ENCODE assay signal across 1 cellular context in genomic region chr5:150412319-150413175, GRCh38.
TF ChIP-seq lines count a peak whose summit lies in the region.

TSS of gene CD74 (minus strand) at chr5:150412910. CDS start at chr5:150412749, 161 bp downstream.

TF ChIP-seq in HepG2, 621 proteins besides CTCF, POLR2A, EP300 and RAD21 (continued from another document and continues in another):
- TF ChIP-seq, protein P1, sequence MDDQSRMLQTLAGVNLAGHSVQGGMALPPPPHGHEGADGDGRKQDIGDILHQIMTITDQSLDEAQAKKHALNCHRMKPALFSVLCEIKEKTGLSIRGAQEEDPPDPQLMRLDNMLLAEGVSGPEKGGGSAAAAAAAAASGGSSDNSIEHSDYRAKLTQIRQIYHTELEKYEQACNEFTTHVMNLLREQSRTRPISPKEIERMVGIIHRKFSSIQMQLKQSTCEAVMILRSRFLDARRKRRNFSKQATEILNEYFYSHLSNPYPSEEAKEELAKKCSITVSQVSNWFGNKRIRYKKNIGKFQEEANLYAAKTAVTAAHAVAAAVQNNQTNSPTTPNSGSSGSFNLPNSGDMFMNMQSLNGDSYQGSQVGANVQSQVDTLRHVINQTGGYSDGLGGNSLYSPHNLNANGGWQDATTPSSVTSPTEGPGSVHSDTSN (CRISPR knock-in tag; IDR thresholded peaks at IDR 0.05; ENCODE audit: borderline replicate concordance), result no peak
- no peak for TF ChIP-seq NFIC (IDR thresholded peaks at IDR 0.05; ENCODE audit: low read length)
- TF ChIP-seq DMAP1 (CRISPR knock-in tag; IDR thresholded peaks at IDR 0.05), result no peak; the same call in 1 of the 2 replicates
- peak; percentile 32; the same call in 1 of the 2 replicates for TF ChIP-seq ZNF772 (CRISPR knock-in tag; IDR thresholded peaks at IDR 0.05)
- peak; percentile 14; the same call in 1 of the 2 replicates for TF ChIP-seq GATA4 (IDR thresholded peaks at IDR 0.05; ENCODE audit: borderline replicate concordance, low read depth)
- TF ChIP-seq KDM1A (CRISPR knock-in tag; IDR thresholded peaks at IDR 0.05), result no peak
- TF ChIP-seq ZSCAN5A (CRISPR knock-in tag; IDR thresholded peaks at IDR 0.05; ENCODE audit: borderline replicate concordance), result 0 out of 2 replicates have a peak, but pooled peaks have one; percentile 51
- TF ChIP-seq WIZ (CRISPR knock-in tag; IDR thresholded peaks at IDR 0.05), result no peak
- TF ChIP-seq, protein P2, sequence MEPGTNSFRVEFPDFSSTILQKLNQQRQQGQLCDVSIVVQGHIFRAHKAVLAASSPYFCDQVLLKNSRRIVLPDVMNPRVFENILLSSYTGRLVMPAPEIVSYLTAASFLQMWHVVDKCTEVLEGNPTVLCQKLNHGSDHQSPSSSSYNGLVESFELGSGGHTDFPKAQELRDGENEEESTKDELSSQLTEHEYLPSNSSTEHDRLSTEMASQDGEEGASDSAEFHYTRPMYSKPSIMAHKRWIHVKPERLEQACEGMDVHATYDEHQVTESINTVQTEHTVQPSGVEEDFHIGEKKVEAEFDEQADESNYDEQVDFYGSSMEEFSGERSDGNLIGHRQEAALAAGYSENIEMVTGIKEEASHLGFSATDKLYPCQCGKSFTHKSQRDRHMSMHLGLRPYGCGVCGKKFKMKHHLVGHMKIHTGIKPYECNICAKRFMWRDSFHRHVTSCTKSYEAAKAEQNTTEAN (CRISPR knock-in tag; conservative IDR thresholded peaks at IDR 0.05), result no peak
- TF ChIP-seq RFXAP (CRISPR knock-in tag; IDR thresholded peaks at IDR 0.05; ENCODE audit: borderline replicate concordance), result peak; percentile 100
- TF ChIP-seq MEF2D (CRISPR knock-in tag; IDR thresholded peaks at IDR 0.05), result 0 out of 2 replicates have a peak, but pooled peaks have one; percentile 24
- TF ChIP-seq PLSCR1 (CRISPR knock-in tag; IDR thresholded peaks at IDR 0.05; ENCODE audit: borderline replicate concordance), result no peak
- TF ChIP-seq CREB1 (IDR thresholded peaks at IDR 0.05), result peak; percentile 89
- TF ChIP-seq CREB1 (CRISPR knock-in tag; IDR thresholded peaks at IDR 0.05), result peak; percentile 98
- TF ChIP-seq ZNF678 (CRISPR knock-in tag; IDR thresholded peaks at IDR 0.05), result no peak
- TF ChIP-seq SOX13 (IDR thresholded peaks at IDR 0.05), result no peak
- TF ChIP-seq SOX13 (CRISPR knock-in tag; conservative IDR thresholded peaks at IDR 0.05 in 1 of 2, IDR thresholded peaks at IDR 0.05 in 1 of 2), result peak in 1 of 2 experiments; percentile 63; a peak in 2 of 4 replicates
- peak; percentile 12 for TF ChIP-seq TBL1XR1 (IDR thresholded peaks at IDR 0.05; ENCODE audit: borderline replicate concordance, low read length, partially characterized antibody)
- TF ChIP-seq SNAPC5 (CRISPR knock-in tag; IDR thresholded peaks at IDR 0.05; ENCODE audit: borderline replicate concordance), result no peak
- TF ChIP-seq ZNF784 (CRISPR knock-in tag; IDR thresholded peaks at IDR 0.05; ENCODE audit: borderline replicate concordance), result no peak
- no peak for TF ChIP-seq JUN (CRISPR knock-in tag; IDR thresholded peaks at IDR 0.05)
- TF ChIP-seq, protein P3, sequence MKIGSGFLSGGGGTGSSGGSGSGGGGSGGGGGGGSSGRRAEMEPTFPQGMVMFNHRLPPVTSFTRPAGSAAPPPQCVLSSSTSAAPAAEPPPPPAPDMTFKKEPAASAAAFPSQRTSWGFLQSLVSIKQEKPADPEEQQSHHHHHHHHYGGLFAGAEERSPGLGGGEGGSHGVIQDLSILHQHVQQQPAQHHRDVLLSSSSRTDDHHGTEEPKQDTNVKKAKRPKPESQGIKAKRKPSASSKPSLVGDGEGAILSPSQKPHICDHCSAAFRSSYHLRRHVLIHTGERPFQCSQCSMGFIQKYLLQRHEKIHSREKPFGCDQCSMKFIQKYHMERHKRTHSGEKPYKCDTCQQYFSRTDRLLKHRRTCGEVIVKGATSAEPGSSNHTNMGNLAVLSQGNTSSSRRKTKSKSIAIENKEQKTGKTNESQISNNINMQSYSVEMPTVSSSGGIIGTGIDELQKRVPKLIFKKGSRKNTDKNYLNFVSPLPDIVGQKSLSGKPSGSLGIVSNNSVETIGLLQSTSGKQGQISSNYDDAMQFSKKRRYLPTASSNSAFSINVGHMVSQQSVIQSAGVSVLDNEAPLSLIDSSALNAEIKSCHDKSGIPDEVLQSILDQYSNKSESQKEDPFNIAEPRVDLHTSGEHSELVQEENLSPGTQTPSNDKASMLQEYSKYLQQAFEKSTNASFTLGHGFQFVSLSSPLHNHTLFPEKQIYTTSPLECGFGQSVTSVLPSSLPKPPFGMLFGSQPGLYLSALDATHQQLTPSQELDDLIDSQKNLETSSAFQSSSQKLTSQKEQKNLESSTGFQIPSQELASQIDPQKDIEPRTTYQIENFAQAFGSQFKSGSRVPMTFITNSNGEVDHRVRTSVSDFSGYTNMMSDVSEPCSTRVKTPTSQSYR (CRISPR knock-in tag; IDR thresholded peaks at IDR 0.05; ENCODE audit: borderline replicate concordance), result peak; percentile 26; the same call in 1 of the 2 replicates
- TF ChIP-seq PHF20 (CRISPR knock-in tag; IDR thresholded peaks at IDR 0.05), result 0 out of 2 replicates have a peak, but pooled peaks have one; percentile 41
- TF ChIP-seq RXRA (CRISPR knock-in tag; IDR thresholded peaks at IDR 0.05), result peak; percentile 62
- TF ChIP-seq KIAA2018 (CRISPR knock-in tag; IDR thresholded peaks at IDR 0.05; ENCODE audit: borderline replicate concordance), result 0 out of 2 replicates have a peak, but pooled peaks have one; percentile 65
- no peak; the same call in 1 of the 2 replicates for TF ChIP-seq TOPORS (CRISPR knock-in tag; IDR thresholded peaks at IDR 0.05)
- TF ChIP-seq SALL2 (CRISPR knock-in tag; IDR thresholded peaks at IDR 0.05), result peak; percentile 56
- TF ChIP-seq SOX5 (CRISPR knock-in tag; IDR thresholded peaks at IDR 0.05; ENCODE audit: borderline replicate concordance), result peak; percentile 43; the same call in 1 of the 2 replicates
- TF ChIP-seq, protein P4, sequence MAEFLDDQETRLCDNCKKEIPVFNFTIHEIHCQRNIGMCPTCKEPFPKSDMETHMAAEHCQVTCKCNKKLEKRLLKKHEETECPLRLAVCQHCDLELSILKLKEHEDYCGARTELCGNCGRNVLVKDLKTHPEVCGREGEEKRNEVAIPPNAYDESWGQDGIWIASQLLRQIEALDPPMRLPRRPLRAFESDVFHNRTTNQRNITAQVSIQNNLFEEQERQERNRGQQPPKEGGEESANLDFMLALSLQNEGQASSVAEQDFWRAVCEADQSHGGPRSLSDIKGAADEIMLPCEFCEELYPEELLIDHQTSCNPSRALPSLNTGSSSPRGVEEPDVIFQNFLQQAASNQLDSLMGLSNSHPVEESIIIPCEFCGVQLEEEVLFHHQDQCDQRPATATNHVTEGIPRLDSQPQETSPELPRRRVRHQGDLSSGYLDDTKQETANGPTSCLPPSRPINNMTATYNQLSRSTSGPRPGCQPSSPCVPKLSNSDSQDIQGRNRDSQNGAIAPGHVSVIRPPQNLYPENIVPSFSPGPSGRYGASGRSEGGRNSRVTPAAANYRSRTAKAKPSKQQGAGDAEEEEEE (CRISPR knock-in tag; IDR thresholded peaks at IDR 0.05; ENCODE audit: borderline replicate concordance), result no peak
- peak; percentile 62; the same call in 1 of the 2 replicates for TF ChIP-seq ZNF331 (CRISPR knock-in tag; IDR thresholded peaks at IDR 0.05)
- no peak; the same call in none of the 2 replicates for TF ChIP-seq UBTF (CRISPR knock-in tag; IDR thresholded peaks at IDR 0.05)
- 0 out of 2 replicates have a peak, but pooled peaks have one; percentile 16 for TF ChIP-seq ZSCAN30 (CRISPR knock-in tag; IDR thresholded peaks at IDR 0.05)
